1 cellular context compared by ENCODE assay signal in the genomic region with DNA sequence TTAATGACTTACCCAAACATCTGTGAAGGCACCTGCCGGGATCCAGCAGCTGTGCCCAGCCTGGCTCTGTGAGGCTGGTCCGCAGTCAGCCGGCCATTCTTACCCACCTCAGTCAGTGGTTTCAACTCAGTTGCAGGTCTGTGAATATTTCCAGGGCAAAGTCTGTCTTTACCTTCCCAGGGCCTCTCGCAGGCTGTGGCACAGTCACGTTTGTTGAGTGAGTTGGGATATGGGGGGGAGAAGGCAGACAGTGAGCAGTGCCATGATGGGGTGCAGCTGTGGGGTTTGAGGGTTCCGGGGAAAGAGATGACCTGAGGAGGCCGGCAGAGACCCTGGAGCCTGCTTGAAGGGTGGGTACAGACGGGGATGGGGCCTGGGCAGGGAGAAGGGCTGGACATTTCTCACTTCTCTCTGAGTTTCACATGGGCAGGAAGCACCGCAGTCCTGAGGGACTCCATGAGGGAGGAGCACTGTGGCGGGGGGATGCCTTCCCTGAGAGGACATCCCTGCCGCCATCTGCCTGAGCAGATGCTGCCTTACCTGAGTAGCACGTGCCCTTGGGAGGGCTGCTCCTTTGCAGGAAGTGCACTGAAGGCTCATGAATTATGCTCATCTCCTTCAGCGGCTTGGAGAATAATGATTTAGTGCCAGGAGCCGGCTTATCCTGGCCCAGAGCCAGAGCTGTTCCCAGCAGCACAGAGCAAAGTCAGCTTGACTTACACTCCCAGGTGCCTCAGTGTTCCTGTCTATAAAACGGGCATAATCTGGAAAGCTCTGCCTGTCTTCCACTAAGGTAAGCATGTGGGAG.
TF ChIP-seq lines count a peak whose summit lies in the region.

No MANE protein-coding gene starts in this region.

TF ChIP-seq in K562, 482 proteins besides CTCF, POLR2A, EP300 and RAD21 (continued from another document):
- TF ChIP-seq NEUROD1 (IDR thresholded peaks at IDR 0.05; ENCODE audit: borderline replicate concordance, low read depth, low read length, partially characterized antibody) (no peak), SMARCA4 (IDR thresholded peaks at IDR 0.05) (no peak), EZH2 (IDR thresholded peaks at IDR 0.05; ENCODE audit: borderline replicate concordance, low read depth, low read length) (no peak), MEIS2 (IDR thresholded peaks at IDR 0.05; ENCODE audit: partially characterized antibody) (peak; percentile 84), DPF2 (IDR thresholded peaks at IDR 0.05) (no peak), CHD4 (IDR thresholded peaks at IDR 0.05; ENCODE audit: insufficient read depth, insufficient replicate concordance, low read depth, low read length, poor library complexity, severe bottlenecking) (peak; percentile 68), BCOR (IDR thresholded peaks at IDR 0.05) (peak; percentile 75), FOXP1 (CRISPR knock-in tag; IDR thresholded peaks at IDR 0.05) (no peak), HMGN3 (IDR thresholded peaks at IDR 0.05; ENCODE audit: borderline replicate concordance, extremely low read depth, insufficient read length, low read depth, low read length) (no peak), FOXK1 (CRISPR knock-in tag; IDR thresholded peaks at IDR 0.05; ENCODE audit: borderline replicate concordance) (no peak), SMAD2 (IDR thresholded peaks at IDR 0.05; ENCODE audit: low read depth, low read length) (no peak), FOXJ2 (tag; IDR thresholded peaks at IDR 0.05) (no peak), ADNP (tag; IDR thresholded peaks at IDR 0.05) (peak; percentile 46; the same call in 1 of the 2 replicates), RBM25 (IDR thresholded peaks at IDR 0.05; ENCODE audit: low read depth, low read length, severe bottlenecking) (peak; percentile 86)
- TF ChIP-seq, protein P1, sequence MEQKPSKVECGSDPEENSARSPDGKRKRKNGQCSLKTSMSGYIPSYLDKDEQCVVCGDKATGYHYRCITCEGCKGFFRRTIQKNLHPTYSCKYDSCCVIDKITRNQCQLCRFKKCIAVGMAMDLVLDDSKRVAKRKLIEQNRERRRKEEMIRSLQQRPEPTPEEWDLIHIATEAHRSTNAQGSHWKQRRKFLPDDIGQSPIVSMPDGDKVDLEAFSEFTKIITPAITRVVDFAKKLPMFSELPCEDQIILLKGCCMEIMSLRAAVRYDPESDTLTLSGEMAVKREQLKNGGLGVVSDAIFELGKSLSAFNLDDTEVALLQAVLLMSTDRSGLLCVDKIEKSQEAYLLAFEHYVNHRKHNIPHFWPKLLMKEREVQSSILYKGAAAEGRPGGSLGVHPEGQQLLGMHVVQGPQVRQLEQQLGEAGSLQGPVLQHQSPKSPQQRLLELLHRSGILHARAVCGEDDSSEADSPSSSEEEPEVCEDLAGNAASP (IDR thresholded peaks at IDR 0.05), result no peak
- TF ChIP-seq, protein P2, sequence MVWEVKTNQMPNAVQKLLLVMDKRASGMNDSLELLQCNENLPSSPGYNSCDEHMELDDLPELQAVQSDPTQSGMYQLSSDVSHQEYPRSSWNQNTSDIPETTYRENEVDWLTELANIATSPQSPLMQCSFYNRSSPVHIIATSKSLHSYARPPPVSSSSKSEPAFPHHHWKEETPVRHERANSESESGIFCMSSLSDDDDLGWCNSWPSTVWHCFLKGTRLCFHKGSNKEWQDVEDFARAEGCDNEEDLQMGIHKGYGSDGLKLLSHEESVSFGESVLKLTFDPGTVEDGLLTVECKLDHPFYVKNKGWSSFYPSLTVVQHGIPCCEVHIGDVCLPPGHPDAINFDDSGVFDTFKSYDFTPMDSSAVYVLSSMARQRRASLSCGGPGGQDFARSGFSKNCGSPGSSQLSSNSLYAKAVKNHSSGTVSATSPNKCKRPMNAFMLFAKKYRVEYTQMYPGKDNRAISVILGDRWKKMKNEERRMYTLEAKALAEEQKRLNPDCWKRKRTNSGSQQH (CRISPR knock-in tag; IDR thresholded peaks at IDR 0.05), result no peak
- TF ChIP-seq, protein P3, sequence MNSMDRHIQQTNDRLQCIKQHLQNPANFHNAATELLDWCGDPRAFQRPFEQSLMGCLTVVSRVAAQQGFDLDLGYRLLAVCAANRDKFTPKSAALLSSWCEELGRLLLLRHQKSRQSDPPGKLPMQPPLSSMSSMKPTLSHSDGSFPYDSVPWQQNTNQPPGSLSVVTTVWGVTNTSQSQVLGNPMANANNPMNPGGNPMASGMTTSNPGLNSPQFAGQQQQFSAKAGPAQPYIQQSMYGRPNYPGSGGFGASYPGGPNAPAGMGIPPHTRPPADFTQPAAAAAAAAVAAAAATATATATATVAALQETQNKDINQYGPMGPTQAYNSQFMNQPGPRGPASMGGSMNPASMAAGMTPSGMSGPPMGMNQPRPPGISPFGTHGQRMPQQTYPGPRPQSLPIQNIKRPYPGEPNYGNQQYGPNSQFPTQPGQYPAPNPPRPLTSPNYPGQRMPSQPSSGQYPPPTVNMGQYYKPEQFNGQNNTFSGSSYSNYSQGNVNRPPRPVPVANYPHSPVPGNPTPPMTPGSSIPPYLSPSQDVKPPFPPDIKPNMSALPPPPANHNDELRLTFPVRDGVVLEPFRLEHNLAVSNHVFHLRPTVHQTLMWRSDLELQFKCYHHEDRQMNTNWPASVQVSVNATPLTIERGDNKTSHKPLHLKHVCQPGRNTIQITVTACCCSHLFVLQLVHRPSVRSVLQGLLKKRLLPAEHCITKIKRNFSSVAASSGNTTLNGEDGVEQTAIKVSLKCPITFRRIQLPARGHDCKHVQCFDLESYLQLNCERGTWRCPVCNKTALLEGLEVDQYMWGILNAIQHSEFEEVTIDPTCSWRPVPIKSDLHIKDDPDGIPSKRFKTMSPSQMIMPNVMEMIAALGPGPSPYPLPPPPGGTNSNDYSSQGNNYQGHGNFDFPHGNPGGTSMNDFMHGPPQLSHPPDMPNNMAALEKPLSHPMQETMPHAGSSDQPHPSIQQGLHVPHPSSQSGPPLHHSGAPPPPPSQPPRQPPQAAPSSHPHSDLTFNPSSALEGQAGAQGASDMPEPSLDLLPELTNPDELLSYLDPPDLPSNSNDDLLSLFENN (IDR thresholded peaks at IDR 0.05; ENCODE audit: low read depth in 2 of 2, low read length in 2 of 2), result no peak
- TF ChIP-seq, protein P4, sequence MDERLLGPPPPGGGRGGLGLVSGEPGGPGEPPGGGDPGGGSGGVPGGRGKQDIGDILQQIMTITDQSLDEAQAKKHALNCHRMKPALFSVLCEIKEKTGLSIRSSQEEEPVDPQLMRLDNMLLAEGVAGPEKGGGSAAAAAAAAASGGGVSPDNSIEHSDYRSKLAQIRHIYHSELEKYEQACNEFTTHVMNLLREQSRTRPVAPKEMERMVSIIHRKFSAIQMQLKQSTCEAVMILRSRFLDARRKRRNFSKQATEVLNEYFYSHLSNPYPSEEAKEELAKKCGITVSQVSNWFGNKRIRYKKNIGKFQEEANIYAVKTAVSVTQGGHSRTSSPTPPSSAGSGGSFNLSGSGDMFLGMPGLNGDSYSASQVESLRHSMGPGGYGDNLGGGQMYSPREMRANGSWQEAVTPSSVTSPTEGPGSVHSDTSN (CRISPR knock-in tag; IDR thresholded peaks at IDR 0.05; ENCODE audit: low read depth), result no peak
- TF ChIP-seq, protein P4 (tag; conservative IDR thresholded peaks at IDR 0.05; ENCODE audit: low read depth), result peak; percentile 69
